Comparison of ENCODE assay signal across 1 cellular context in the genomic region with DNA sequence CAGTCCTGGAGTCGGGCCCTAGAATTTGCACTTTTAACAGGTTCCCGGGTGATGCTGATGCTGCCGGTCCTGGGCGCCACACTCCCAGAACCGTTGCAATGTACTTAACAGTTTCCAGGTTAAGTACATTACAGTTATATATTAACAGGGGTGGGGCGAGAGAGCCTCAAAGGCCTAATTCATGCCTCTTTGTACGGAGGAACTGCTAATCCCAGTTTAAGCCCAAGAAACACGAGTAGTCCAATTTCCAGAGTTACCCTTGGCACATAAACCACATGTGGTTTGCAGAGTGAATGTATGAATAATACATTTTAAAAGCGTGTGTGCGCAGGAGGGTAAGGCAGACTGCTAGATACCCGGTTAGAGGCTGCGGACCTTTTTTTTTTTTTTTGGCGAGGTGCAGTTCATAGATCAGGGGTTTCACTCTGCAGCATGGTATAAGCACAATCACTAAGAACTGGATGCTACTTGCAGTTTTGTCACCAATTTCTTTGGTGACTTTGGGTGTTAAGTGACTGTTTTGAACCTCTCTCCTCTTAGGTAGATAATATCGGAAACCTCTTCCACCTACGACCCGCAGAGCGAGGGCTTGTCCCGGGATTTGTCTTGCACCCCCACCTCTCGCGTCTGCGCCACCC.
TF ChIP-seq lines count a peak whose summit lies in the region.

No MANE protein-coding gene starts in this region.

TF ChIP-seq in WTC11, 78 proteins besides CTCF, POLR2A, EP300 and RAD21 (continued from another document):
- no peak for TF ChIP-seq ARID4B (CRISPR knock-in tag; IDR thresholded peaks at IDR 0.05; ENCODE audit: borderline replicate concordance)
